Comparison of ENCODE assay signal across 23 cellular contexts in the genomic region with DNA sequence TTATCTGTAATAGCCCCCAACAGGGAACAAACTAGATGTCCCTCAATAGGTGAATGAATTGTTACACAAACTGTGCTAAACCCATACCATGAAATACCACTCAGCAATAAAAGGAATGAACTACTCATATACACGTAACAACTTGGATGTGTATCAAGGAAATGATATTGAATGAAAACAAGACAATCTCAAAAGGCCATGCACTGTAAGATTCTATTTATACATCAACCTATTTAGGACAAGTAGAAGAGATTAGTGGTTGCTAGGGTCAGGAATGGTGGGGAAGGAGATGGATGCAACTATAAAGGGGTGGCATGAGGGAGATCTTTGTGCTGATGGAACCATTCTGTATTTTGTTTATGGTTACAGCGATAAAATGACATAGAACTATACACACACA. TPM values are rescaled to one million over a fixed set of nuclear protein-coding genes. Genes with fewer than 3 reads are reported as not detected.
"Had no signal": no experiment of that assay in that cellular context is flagged by ENCODE, and none has a peak within 500 bp of the region (broad histone marks: within the 10 kb centered on the region; RNA-seq: fewer than 3 reads in every experiment).

No MANE protein-coding gene starts in this region.

- DNase-seq: activated B cell treated with CpG ODN at 0.5 μM for 24 hours; activated CD4-positive, alpha-beta T cell treated with anti-CD3 and anti-CD28 coated beads, Interleukin-2, amount 10 ng/mL, durations not matched to agents 24 days and 14 days; activated gamma-delta T cell; activated naive CD8-positive, alpha-beta T cell treated with anti-CD3 and anti-CD28 coated beads for 36 hours; activated T-cell treated with anti-CD3 and anti-CD28 coated beads, Interleukin-2, amount 50 U/mL, for 1 hour; amygdala; cerebellar nuclear complex; effector memory CD4-positive, alpha-beta T cell; mesendoderm; nephron progenitor cell; occipital lobe; SW 1271; trophoblast cell had no signal

- H3K27me3 Mint-ChIP-seq: activated B cell treated with CpG ODN at 0.5 μM for 24 hours; activated CD4-positive, alpha-beta T cell treated with anti-CD3 and anti-CD28 coated beads, Interleukin-2, amount 10 ng/mL, durations not matched to agents 24 days and 14 days; activated naive CD8-positive, alpha-beta T cell treated with anti-CD3 and anti-CD28 coated beads for 36 hours; brain; dendritic cell treated with granulocyte-macrophage colony-stimulating factor and Interleukin-4, amounts not matched to agents 40 ng/mL and 50 ng/mL, for 4 days; stimulated activated naive CD8-positive, alpha-beta T cell treated with anti-CD3 and anti-CD28 coated beads, Interleukin-15, Interleukin-2, amounts not matched to agents 100 ng/mL and 50 ng/mL, for 24 hours had no signal

- H3K4me3 ChIP-seq: gastroesophageal sphincter, hepatocyte, prostate gland, suprapubic skin had no signal

- H3K4me1 Mint-ChIP-seq: activated B cell treated with CpG ODN at 0.5 μM for 24 hours, brain had no signal

- H3K4me3 Mint-ChIP-seq: activated B cell treated with CpG ODN at 0.5 μM for 24 hours; activated CD4-positive, alpha-beta T cell treated with anti-CD3 and anti-CD28 coated beads, Interleukin-2, amount 10 ng/mL, durations not matched to agents 24 days and 14 days; activated naive CD8-positive, alpha-beta T cell treated with anti-CD3 and anti-CD28 coated beads for 36 hours; brain; dendritic cell treated with granulocyte-macrophage colony-stimulating factor and Interleukin-4, amounts not matched to agents 40 ng/mL and 50 ng/mL, for 4 days; nephron progenitor cell; stimulated activated naive CD8-positive, alpha-beta T cell treated with anti-CD3 and anti-CD28 coated beads, Interleukin-15, Interleukin-2, amounts not matched to agents 100 ng/mL and 50 ng/mL, for 24 hours; T-helper 2 cell treated with Interferon-gamma antibody and Interleukin-4, amounts not matched to agents 5 μg/mL and 100 μg/mL, for 36 hours had no signal

- H3K27ac Mint-ChIP-seq: activated B cell treated with CpG ODN at 0.5 μM for 24 hours; activated CD4-positive, alpha-beta T cell treated with anti-CD3 and anti-CD28 coated beads, Interleukin-2, amount 10 ng/mL, durations not matched to agents 24 days and 14 days; activated naive CD8-positive, alpha-beta T cell treated with anti-CD3 and anti-CD28 coated beads for 36 hours; dendritic cell treated with granulocyte-macrophage colony-stimulating factor and Interleukin-4, amounts not matched to agents 40 ng/mL and 50 ng/mL, for 4 days; stimulated activated naive CD8-positive, alpha-beta T cell treated with anti-CD3 and anti-CD28 coated beads, Interleukin-15, Interleukin-2, amounts not matched to agents 100 ng/mL and 50 ng/mL, for 24 hours; T-helper 2 cell treated with Interferon-gamma antibody and Interleukin-4, amounts not matched to agents 5 μg/mL and 100 μg/mL, for 36 hours had no signal

- H3K9me3 Mint-ChIP-seq: activated B cell treated with CpG ODN at 0.5 μM for 24 hours; activated naive CD8-positive, alpha-beta T cell treated with anti-CD3 and anti-CD28 coated beads for 36 hours; brain; dendritic cell treated with granulocyte-macrophage colony-stimulating factor and Interleukin-4, amounts not matched to agents 40 ng/mL and 50 ng/mL, for 4 days; nephron progenitor cell; stimulated activated naive CD8-positive, alpha-beta T cell treated with anti-CD3 and anti-CD28 coated beads, Interleukin-15, Interleukin-2, amounts not matched to agents 100 ng/mL and 50 ng/mL, for 24 hours; T-helper 2 cell treated with Interferon-gamma antibody and Interleukin-4, amounts not matched to agents 5 μg/mL and 100 μg/mL, for 36 hours had no signal

- ATAC-seq: gastroesophageal sphincter, sciatic nerve had no signal

RNA-seq across cellular contexts. Expression of a gene that starts 51.5 kb away (rescaled TPM):
- total RNA-seq: activated B cell treated with CpG ODN at 0.5 μM for 24 hours; activated CD4-positive, alpha-beta T cell treated with anti-CD3 and anti-CD28 coated beads, Interleukin-2, amount 10 ng/mL, durations not matched to agents 24 days and 14 days; activated naive CD8-positive, alpha-beta T cell treated with anti-CD3 and anti-CD28 coated beads for 36 hours; gastroesophageal sphincter; SK-MEL-5; suprapubic skin had no signal
